In genomic region chr4:130141651-130142050, GRCh38 we compare ENCODE assay signal across 3 cellular contexts.
"Had no signal": no experiment of that assay in that cellular context is flagged by ENCODE, and none has a peak within 500 bp of the region (broad histone marks: within the 10 kb centered on the region; RNA-seq: fewer than 3 reads in every experiment).

No MANE protein-coding gene starts in this region.

- DNase-seq: IMR-90, KBM-7, KG1 had no signal
